Comparison of ENCODE assay signal across 22 cellular contexts in genomic region chr20:10064611-10065010, GRCh38. TPM values are rescaled to one million over a fixed set of nuclear protein-coding genes. Genes with fewer than 3 reads are reported as not detected.
"Had no signal": no experiment of that assay in that cellular context is flagged by ENCODE, and none has a peak within 500 bp of the region (broad histone marks: within the 10 kb centered on the region; RNA-seq: fewer than 3 reads in every experiment).

No MANE protein-coding gene starts in this region.

- H3K36me3 ChIP-seq: MG63, SJCRH30 had no signal

- H3K4me3 ChIP-seq: MG63, SJCRH30 had no signal

- H3K27ac ChIP-seq: SJCRH30 had no signal

- H3K4me1 ChIP-seq: SJCRH30 had no signal

- H3K9me3 ChIP-seq: MG63, SJCRH30 had no signal

- ATAC-seq: HepG2, Panc1, PC-3, Right ventricle myocardium inferior had no signal

- DNase-seq: Karpas-422, KG1, MG63, NCI-H1092, NCI-H1105 treated with DMSO at 0.1 percent for 48 hours, NCI-H1417 treated with DMSO at 0.1 percent for 48 hours, NCI-H146, NCI-H1694 treated with DMSO at 0.1 percent for 48 hours, NCI-H1930, NCI-H2081, NCI-H2107, NCI-H2227 treated with DMSO at 0.1 percent for 48 hours, NCI-H524, NCI-H526 treated with DMSO at 0.1 percent for 48 hours, NCI-H748 treated with DMSO at 0.1 percent for 48 hours, SHP77 treated with DMSO at 0.1 percent for 48 hours, SJCRH30, SW 1271 had no signal

RNA-seq across cellular contexts. Expression of gene ANKEF1, which starts 29.8 kb away (rescaled TPM):
- total RNA-seq: SJCRH30 had no signal
